In the genomic region with DNA sequence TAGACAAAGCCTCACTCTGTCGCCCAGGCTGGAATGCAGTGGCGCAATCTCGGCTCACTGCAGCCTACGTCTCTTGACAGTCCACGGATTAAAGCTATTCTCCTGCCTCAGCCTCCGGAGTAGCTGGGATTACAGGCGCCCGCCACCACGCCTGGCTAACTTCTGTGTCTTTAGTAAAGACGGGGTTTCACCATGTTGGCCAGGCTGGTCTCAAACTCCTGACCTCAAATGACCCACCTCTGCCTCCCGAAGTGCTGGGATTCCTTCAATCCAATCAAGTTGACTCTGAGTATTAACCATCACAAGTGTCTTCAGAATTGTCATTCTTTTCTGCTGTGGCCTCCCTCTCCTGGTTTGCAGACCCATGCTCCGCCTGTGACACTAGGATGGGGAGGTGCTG, we compare ENCODE assay signal across 8 cellular contexts.
DNase-seq lines count a peak whose midpoint lies in the region; ATAC-seq, FAIRE-seq and TF ChIP-seq lines count a peak whose summit lies in the region.
"Not testable (repeated sequence)": the region's sequence is repeated elsewhere in the genome, so short reads cannot be mapped to it uniquely, and the experiment has no call there.

No MANE protein-coding gene starts in this region.

- CTCF ChIA-PET in HepG2 (lab: Yijun Ruan, JAX; ENCODE audit: low intra/inter-chr PET ratio, low total read pairs), result not testable (repeated sequence)

- H3K4me3 ChIP-seq in BLaER1 (peak overlapping the region; percentile 66), HAP-1 (peak overlapping the region; percentile 23), HepG2 (replicated peaks in 1 of 3; ENCODE audit: insufficient read depth in 1 of 3, low read depth in 2 of 3, low read length in 3 of 3) (peak overlapping the region in 1 of 3 experiments; percentile 33; a peak in 2 of 6 replicates)
- H3K4me3 ChIP-seq in endodermal cell (ENCODE audit: low read length), result not testable (repeated sequence)

- TF ChIP-seq EP300 in HepG2 (IDR thresholded peaks at IDR 0.05; ENCODE audit: low read depth in 2 of 2, low read length in 2 of 2); HepG2 (CRISPR knock-in tag; IDR thresholded peaks at IDR 0.05; ENCODE audit: borderline replicate concordance): not testable (repeated sequence)

- H3K27ac ChIP-seq in BLaER1; endodermal cell (ENCODE audit: low read depth, low read length); HepG2 (ENCODE audit: extremely low read length, insufficient read depth, low read length): not testable (repeated sequence)

- POLR2A ChIA-PET in HepG2 (lab: Yijun Ruan, JAX), result not testable (repeated sequence)

- not testable (repeated sequence) for H3K9me3 Mint-ChIP-seq in endodermal cell; neural crest cell; progenitor cell of endocrine pancreas (ENCODE audit: low read depth)

- not testable (repeated sequence) for H3K36me3 ChIP-seq in BLaER1; HAP-1 (replicated peaks); endodermal cell (ENCODE audit: control insufficient read depth, insufficient read depth, low read length); HepG2 (replicated peaks in 1 of 2; ENCODE audit: control insufficient read depth in 1 of 2, insufficient read depth in 2 of 2, low read length in 2 of 2)

- not testable (repeated sequence) for H3K27ac Mint-ChIP-seq in endodermal cell; neural crest cell (ENCODE audit: unreplicated experiment)
- H3K27ac Mint-ChIP-seq in progenitor cell of endocrine pancreas, result peak overlapping the region; percentile 49

- not testable (repeated sequence) for H3K27me3 Mint-ChIP-seq in endodermal cell (ENCODE audit: insufficient read depth); neural crest cell (ENCODE audit: low read depth); progenitor cell of endocrine pancreas

- H2AFZ ChIP-seq in HepG2 (ENCODE audit: low read length), result not testable (repeated sequence)

- ATAC-seq in SK-N-SH treated with all-trans-retinoic acid at 6 μM for 48 hours (peak; percentile 6; the same call in 1 of the 3 replicates), HepG2 (peak; percentile 22; the same call in 2 of the 3 replicates)

- TF ChIP-seq POLR2A in HepG2 (IDR thresholded peaks at IDR 0.05; ENCODE audit: insufficient read depth in 1 of 2, low read depth in 2 of 2, low read length in 2 of 2), result not testable (repeated sequence)

- not testable (repeated sequence) for H3K4me1 Mint-ChIP-seq in endodermal cell; neural crest cell; progenitor cell of endocrine pancreas (ENCODE audit: low read depth)

- H3K4me1 ChIP-seq in BLaER1; HAP-1; endodermal cell (ENCODE audit: control insufficient read depth, insufficient read depth, low read length); HepG2 (ENCODE audit: insufficient read depth, low read length): not testable (repeated sequence)

- DNase-seq in HAP-1 (ENCODE audit: low spot score in 2 of 2), result peak in 1 of 2 experiments; percentile 12
- peak; percentile 9 for DNase-seq in activated CD8-positive, alpha-beta memory T cell treated with anti-CD3 and anti-CD28 coated beads for 24 hours
- not testable (repeated sequence) for DNase-seq in endodermal cell; HepG2 (ENCODE audit: low spot score); neural crest cell (ENCODE audit: low read depth, low spot score); progenitor cell of endocrine pancreas (ENCODE audit: low spot score, unreplicated experiment)

- H3K9me3 ChIP-seq in BLaER1; HAP-1; endodermal cell (ENCODE audit: control insufficient read depth, low read length); HepG2 (ENCODE audit: low read length): not testable (repeated sequence)

- intact Hi-C loops in HepG2 (cut with micrococcal nuclease; ENCODE audit: unreplicated experiment), result not testable (repeated sequence)

- peak overlapping the region; percentile 32 for H3K4me3 Mint-ChIP-seq in endodermal cell
- peak overlapping the region; percentile 81 for H3K4me3 Mint-ChIP-seq in neural crest cell
- H3K4me3 Mint-ChIP-seq in progenitor cell of endocrine pancreas (ENCODE audit: low read depth), result peak overlapping the region; percentile 68

- FAIRE-seq in HepG2 (lab: Jason Lieb, UNC), result not testable (repeated sequence)

- not testable (repeated sequence) for H4K20me1 ChIP-seq in BLaER1; HepG2 (ENCODE audit: insufficient read depth, low read length)

- not testable (repeated sequence) for BruUV-seq in HepG2 (replicated peaks; lab: Mats Ljungman, UMichigan)

- H3K36me3 Mint-ChIP-seq in endodermal cell (ENCODE audit: low read depth); neural crest cell (ENCODE audit: low read depth); progenitor cell of endocrine pancreas (ENCODE audit: insufficient read depth): not testable (repeated sequence)

- not testable (repeated sequence) for TF ChIP-seq RAD21 in HepG2 (CRISPR knock-in tag; IDR thresholded peaks at IDR 0.05)

- 50% methylated on average over 6 of the region's 12 CpGs; no CpG with 5 or more reads in 1 of the 2 experiments for WGBS in endodermal cell (ENCODE audit: insufficient coverage in 1 of 2, insufficient read length in 1 of 2), 2 experiments
- 0% methylated on average over 2 of the region's 12 CpGs for WGBS in HepG2 (ENCODE audit: low lambda C conversion rate)

- not testable (repeated sequence) for TF ChIP-seq CTCF in endodermal cell (conservative IDR thresholded peaks at IDR 0.05); HepG2 (CRISPR knock-in tag; IDR thresholded peaks at IDR 0.05); neural crest cell (conservative IDR thresholded peaks at IDR 0.05); progenitor cell of endocrine pancreas (IDR thresholded peaks at IDR 0.05; ENCODE audit: unreplicated experiment)

- in situ Hi-C loops in HAP-1 (cut with MboI; ENCODE audit: low sequenced_read_pairs); HepG2 (cut with HindIII; ENCODE audit: extremely low pct_ligation_motif_present, low pct_unique_long_range_greater_than_20kb): not testable (repeated sequence)

- H3K79me2 ChIP-seq in HepG2 (ENCODE audit: insufficient read depth, low read length), result not testable (repeated sequence)

- H3K9ac ChIP-seq in BLaER1; endodermal cell (ENCODE audit: extremely low read depth, low read length, poor library complexity, severe bottlenecking); HepG2 (ENCODE audit: insufficient read depth, low read depth, low read length): not testable (repeated sequence)

- H3K4me2 ChIP-seq in BLaER1 (peak overlapping the region; percentile 51; the same call in 1 of the 2 replicates), HepG2 (ENCODE audit: low read depth, low read length) (0 out of 2 replicates have a peak overlapping the region, but pooled peaks have one; percentile 12)

- not testable (repeated sequence) for H3K27me3 ChIP-seq in BLaER1; HAP-1 (ENCODE audit: low read depth); endodermal cell (ENCODE audit: control insufficient read depth, insufficient read depth, low read length, poor library complexity, severe bottlenecking); HepG2 (ENCODE audit: control insufficient read depth in 1 of 2, insufficient read depth in 2 of 2, low read length in 2 of 2)
